ENCODE assay signal across 15 cellular contexts in genomic region chr4:74293558-74293957, GRCh38. TPM values are rescaled to one million over a fixed set of nuclear protein-coding genes. Genes with fewer than 3 reads are reported as not detected.
"Had no signal": no experiment of that assay in that cellular context is flagged by ENCODE, and none has a peak within 500 bp of the region (broad histone marks: within the 10 kb centered on the region; RNA-seq: fewer than 3 reads in every experiment).

No MANE protein-coding gene starts in this region.

- H3K4me1 Mint-ChIP-seq: activated CD4-positive, alpha-beta T cell treated with anti-CD3 and anti-CD28 coated beads, Interleukin-2, amount 10 ng/mL, durations not matched to agents 24 days and 14 days; naive thymus-derived CD4-positive, alpha-beta T cell; stimulated activated memory B cell treated with anti-CD40 and anti-IgM and Interleukin-4, amounts not matched to agents 10 μg/mL and 1 μg/mL and 100 μg/mL, for 72 hours; WTC11 had no signal

- H3K27ac Mint-ChIP-seq: activated CD4-positive, alpha-beta T cell treated with anti-CD3 and anti-CD28 coated beads, Interleukin-2, amount 10 ng/mL, durations not matched to agents 24 days and 14 days; activated naive CD4-positive, alpha-beta T cell treated with anti-CD3 and anti-CD28 coated beads for 36 hours; naive thymus-derived CD4-positive, alpha-beta T cell; stimulated activated memory B cell treated with anti-CD40 and anti-IgM and Interleukin-4, amounts not matched to agents 10 μg/mL and 1 μg/mL and 100 μg/mL, for 72 hours; T-helper 1 cell treated with Interleukin-12 subunit alpha and Interleukin-12 subunit beta and Interleukin-4 antibody, amounts not matched to agents 30 μg/mL and 1 μg/mL, for 36 hours; WTC11 had no signal

- H3K27ac ChIP-seq: coronary artery, gastroesophageal sphincter, neutrophil had no signal

- H3K4me3 ChIP-seq: coronary artery, gastroesophageal sphincter had no signal

- H3K36me3 ChIP-seq: gastroesophageal sphincter, neutrophil had no signal

- FAIRE-seq: endothelial cell of umbilical vein, kidney had no signal

- H3K36me3 Mint-ChIP-seq: stimulated activated memory B cell treated with anti-CD40 and anti-IgM and Interleukin-4, amounts not matched to agents 10 μg/mL and 1 μg/mL and 100 μg/mL, for 72 hours; WTC11 had no signal

- DNase-seq: activated CD4-positive, alpha-beta T cell treated with anti-CD3 and anti-CD28 coated beads, Interleukin-2, amount 10 ng/mL, durations not matched to agents 24 days and 14 days; activated naive CD4-positive, alpha-beta T cell treated with anti-CD3 and anti-CD28 coated beads for 36 hours; central memory CD4-positive, alpha-beta T cell; effector CD4-positive, alpha-beta T cell; kidney; naive thymus-derived CD4-positive, alpha-beta T cell; stimulated activated CD4-positive, alpha-beta T cell treated with anti-CD3 and anti-CD28 coated beads, Interleukin-1b, Interleukin-23, amount 100 ng/mL, for 48 hours had no signal

- H3K27me3 Mint-ChIP-seq: activated CD4-positive, alpha-beta T cell treated with anti-CD3 and anti-CD28 coated beads, Interleukin-2, amount 10 ng/mL, durations not matched to agents 24 days and 14 days; stimulated activated memory B cell treated with anti-CD40 and anti-IgM and Interleukin-4, amounts not matched to agents 10 μg/mL and 1 μg/mL and 100 μg/mL, for 72 hours had no signal

- H3K4me3 Mint-ChIP-seq: activated CD4-positive, alpha-beta T cell treated with anti-CD3 and anti-CD28 coated beads, Interleukin-2, amount 10 ng/mL, durations not matched to agents 24 days and 14 days; activated naive CD4-positive, alpha-beta T cell treated with anti-CD3 and anti-CD28 coated beads for 36 hours; naive thymus-derived CD4-positive, alpha-beta T cell; stimulated activated memory B cell treated with anti-CD40 and anti-IgM and Interleukin-4, amounts not matched to agents 10 μg/mL and 1 μg/mL and 100 μg/mL, for 72 hours; T-helper 1 cell treated with Interleukin-12 subunit alpha and Interleukin-12 subunit beta and Interleukin-4 antibody, amounts not matched to agents 30 μg/mL and 1 μg/mL, for 36 hours; WTC11 had no signal

- H3K9me3 ChIP-seq: gastroesophageal sphincter, neutrophil had no signal

- H3K9me3 Mint-ChIP-seq: T-helper 1 cell treated with Interleukin-12 subunit alpha and Interleukin-12 subunit beta and Interleukin-4 antibody, amounts not matched to agents 30 μg/mL and 1 μg/mL, for 36 hours; WTC11 had no signal

- ATAC-seq: gastroesophageal sphincter; naive thymus-derived CD4-positive, alpha-beta T cell; stimulated activated memory B cell treated with anti-CD40 and anti-IgM and Interleukin-4, amounts not matched to agents 10 μg/mL and 1 μg/mL and 100 μg/mL, for 72 hours; WTC11 had no signal

- H3K27me3 ChIP-seq: gastroesophageal sphincter, neutrophil had no signal

- H3K4me1 ChIP-seq: gastroesophageal sphincter had no signal

RNA-seq across cellular contexts. Expression of gene EPGN, which starts 14.7 kb away (rescaled TPM):
- total RNA-seq: activated CD4-positive, alpha-beta T cell treated with anti-CD3 and anti-CD28 coated beads, Interleukin-2, amount 10 ng/mL, durations not matched to agents 24 days and 14 days; activated naive CD4-positive, alpha-beta T cell treated with anti-CD3 and anti-CD28 coated beads for 36 hours; subcutaneous adipose tissue; WTC11 had no signal
- polyA plus RNA-seq: endothelial cell of umbilical vein had no signal
